ENCODE assay signal across 1 cellular context in genomic region chr12:121096199-121096798, GRCh38.
TF ChIP-seq lines count a peak whose summit lies in the region.

No MANE protein-coding gene starts in this region.

TF ChIP-seq in liver, 16 proteins besides CTCF, POLR2A, EP300 and RAD21 (continued from another document):
- TF ChIP-seq, protein P1, sequence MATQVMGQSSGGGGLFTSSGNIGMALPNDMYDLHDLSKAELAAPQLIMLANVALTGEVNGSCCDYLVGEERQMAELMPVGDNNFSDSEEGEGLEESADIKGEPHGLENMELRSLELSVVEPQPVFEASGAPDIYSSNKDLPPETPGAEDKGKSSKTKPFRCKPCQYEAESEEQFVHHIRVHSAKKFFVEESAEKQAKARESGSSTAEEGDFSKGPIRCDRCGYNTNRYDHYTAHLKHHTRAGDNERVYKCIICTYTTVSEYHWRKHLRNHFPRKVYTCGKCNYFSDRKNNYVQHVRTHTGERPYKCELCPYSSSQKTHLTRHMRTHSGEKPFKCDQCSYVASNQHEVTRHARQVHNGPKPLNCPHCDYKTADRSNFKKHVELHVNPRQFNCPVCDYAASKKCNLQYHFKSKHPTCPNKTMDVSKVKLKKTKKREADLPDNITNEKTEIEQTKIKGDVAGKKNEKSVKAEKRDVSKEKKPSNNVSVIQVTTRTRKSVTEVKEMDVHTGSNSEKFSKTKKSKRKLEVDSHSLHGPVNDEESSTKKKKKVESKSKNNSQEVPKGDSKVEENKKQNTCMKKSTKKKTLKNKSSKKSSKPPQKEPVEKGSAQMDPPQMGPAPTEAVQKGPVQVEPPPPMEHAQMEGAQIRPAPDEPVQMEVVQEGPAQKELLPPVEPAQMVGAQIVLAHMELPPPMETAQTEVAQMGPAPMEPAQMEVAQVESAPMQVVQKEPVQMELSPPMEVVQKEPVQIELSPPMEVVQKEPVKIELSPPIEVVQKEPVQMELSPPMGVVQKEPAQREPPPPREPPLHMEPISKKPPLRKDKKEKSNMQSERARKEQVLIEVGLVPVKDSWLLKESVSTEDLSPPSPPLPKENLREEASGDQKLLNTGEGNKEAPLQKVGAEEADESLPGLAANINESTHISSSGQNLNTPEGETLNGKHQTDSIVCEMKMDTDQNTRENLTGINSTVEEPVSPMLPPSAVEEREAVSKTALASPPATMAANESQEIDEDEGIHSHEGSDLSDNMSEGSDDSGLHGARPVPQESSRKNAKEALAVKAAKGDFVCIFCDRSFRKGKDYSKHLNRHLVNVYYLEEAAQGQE (IDR thresholded peaks at IDR 0.05) = no peak
- TF ChIP-seq HNF4G (IDR thresholded peaks at IDR 0.05) = no peak
TF ChIP-seq in liver: peak in this region for 0.
